4 cellular contexts compared by ENCODE assay signal in genomic region chr2:110682267-110682666, GRCh38. TPM values are rescaled to one million over a fixed set of nuclear protein-coding genes. Genes with fewer than 3 reads are reported as not detected.
"Had no signal": no experiment of that assay in that cellular context is flagged by ENCODE, and none has a peak within 500 bp of the region (broad histone marks: within the 10 kb centered on the region; RNA-seq: fewer than 3 reads in every experiment).

No MANE protein-coding gene starts in this region.

- DNase-seq: GDM1, GF-D8 had no signal

- ATAC-seq: GM12878 had no signal

- H3K4me3 ChIP-seq: GM12878 had no signal

RNA-seq across cellular contexts. Expression of gene ACOXL, which starts 50.1 kb away (rescaled TPM):
- total RNA-seq: G401 had no signal
